14 cellular contexts compared by ENCODE assay signal in the genomic region with DNA sequence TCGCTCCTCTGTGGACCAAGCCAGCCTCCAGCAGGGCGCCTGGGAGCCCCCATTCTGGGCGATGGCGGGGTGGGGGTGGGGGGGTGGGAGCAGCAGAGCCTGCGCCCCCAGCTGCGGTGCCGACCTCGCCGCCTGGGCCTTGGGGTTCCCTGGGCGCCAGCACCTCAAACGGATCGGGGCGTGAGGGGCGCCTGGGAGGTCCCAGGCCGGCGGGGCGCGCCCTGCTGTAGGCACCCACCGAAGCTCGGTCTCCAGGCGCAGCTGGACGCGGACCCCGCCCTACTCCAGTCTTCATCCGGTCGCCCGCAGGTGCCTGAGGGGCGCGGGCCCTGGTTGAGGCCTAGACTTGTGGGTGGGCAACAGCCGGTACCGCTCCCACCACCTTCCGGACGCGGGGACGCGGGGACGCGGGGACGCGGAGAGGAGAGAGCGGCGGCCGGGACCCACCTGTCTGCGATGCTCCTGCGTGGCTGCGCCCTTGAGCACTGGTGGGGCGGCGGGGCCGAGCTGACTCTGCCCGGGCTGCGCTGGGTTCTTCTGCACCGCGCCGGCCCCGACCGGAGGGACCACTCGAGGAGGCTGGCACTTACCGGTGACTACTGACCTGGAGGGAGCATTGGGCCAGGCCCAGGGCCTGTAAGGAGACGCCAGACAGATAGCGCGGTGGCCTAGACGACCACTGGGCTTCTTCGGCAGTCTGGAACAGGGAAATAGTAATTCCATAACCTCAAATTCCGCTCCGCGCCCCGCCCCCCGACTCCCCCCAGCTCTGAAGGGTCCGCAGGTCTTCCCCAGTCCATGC. TPM values are rescaled to one million over a fixed set of nuclear protein-coding genes. Genes with fewer than 3 reads are reported as not detected.
DNase-seq lines count a peak whose midpoint lies in the region; ATAC-seq and TF ChIP-seq lines count a peak whose summit lies in the region.
"Had no signal": no experiment of that assay in that cellular context is flagged by ENCODE, and none has a peak within 500 bp of the region (broad histone marks: within the 10 kb centered on the region; RNA-seq: fewer than 3 reads in every experiment).

No MANE protein-coding gene starts in this region.

- no peaks in the 10 kb centered on the region for H3K9me3 Mint-ChIP-seq in activated naive CD4-positive, alpha-beta T cell treated with anti-CD3 and anti-CD28 coated beads, Interleukin-2, amount 50 U/mL, for 24 hours
- H3K9me3 Mint-ChIP-seq in chondrocyte (ENCODE audit: low read depth) (no peaks in the 10 kb centered on the region), type B pancreatic cell (no peaks in the 10 kb centered on the region)
- no peaks in the 10 kb centered on the region for H3K9me3 Mint-ChIP-seq in naive thymus-derived CD8-positive, alpha-beta T cell
- H3K9me3 Mint-ChIP-seq: neural crest cell had no signal

- H3K36me3 Mint-ChIP-seq in activated naive CD4-positive, alpha-beta T cell treated with anti-CD3 and anti-CD28 coated beads, Interleukin-2, amount 50 U/mL, for 24 hours = no peaks in the 10 kb centered on the region
- H3K36me3 Mint-ChIP-seq in chondrocyte (ENCODE audit: low read depth) (no peaks in the 10 kb centered on the region), type B pancreatic cell (no peaks in the 10 kb centered on the region)
- H3K36me3 Mint-ChIP-seq in naive thymus-derived CD8-positive, alpha-beta T cell = no peaks in the 10 kb centered on the region

- no peak overlapping the region for H3K27ac Mint-ChIP-seq in activated naive CD4-positive, alpha-beta T cell treated with anti-CD3 and anti-CD28 coated beads, Interleukin-2, amount 50 U/mL, for 24 hours
- H3K27ac Mint-ChIP-seq in chondrocyte (ENCODE audit: unreplicated experiment) (no peak overlapping the region), type B pancreatic cell (no peak overlapping the region)
- H3K27ac Mint-ChIP-seq in naive thymus-derived CD8-positive, alpha-beta T cell = no peak overlapping the region

- TF ChIP-seq CTCF in chondrocyte (IDR thresholded peaks at IDR 0.05) = no peak
- TF ChIP-seq CTCF in type B pancreatic cell (conservative IDR thresholded peaks at IDR 0.05) = no peak

- POLR2A ChIA-PET in naive thymus-derived CD8-positive, alpha-beta T cell (lab: Charles Lee) = no interaction called here

- DNase-seq in activated naive CD4-positive, alpha-beta T cell treated with anti-CD3 and anti-CD28 coated beads, Interleukin-2, amount 50 U/mL, for 16 hours = no peak
- DNase-seq in chondrocyte (ENCODE audit: low spot score) = peak; percentile 93
- DNase-seq in naive thymus-derived CD8-positive, alpha-beta T cell = no peak
- DNase-seq in type B pancreatic cell (ENCODE audit: extremely low spot score, unreplicated experiment) = peak; percentile 69
- no peak for DNase-seq in SIG-M5 treated with dmso at 0.1 percent for 504 hours (lab: John Stamatoyannopoulos, UW; ENCODE audit: unreplicated experiment)
- no peak for DNase-seq in GOT3 (lab: John Stamatoyannopoulos, UW)
- DNase-seq: KBM-7; left colon; NCI-H1930; SHP77; stimulated activated CD4-positive, alpha-beta T cell treated with anti-CD3 and anti-CD28 coated beads, Interleukin-12 subunit alpha, Interleukin-12 subunit beta, amount 100 ng/mL, for 4 hours had no signal

- peaks cover 10% of the 10 kb centered on the region for H3K4me1 Mint-ChIP-seq in activated naive CD4-positive, alpha-beta T cell treated with anti-CD3 and anti-CD28 coated beads, Interleukin-2, amount 50 U/mL, for 24 hours
- H3K4me1 Mint-ChIP-seq in chondrocyte (ENCODE audit: low read depth) = peaks cover 3% of the 10 kb centered on the region
- peaks cover 4 to 13% (median 9%) of the 10 kb centered on the region in 4 donors for H3K4me1 Mint-ChIP-seq in naive thymus-derived CD8-positive, alpha-beta T cell
- H3K4me1 Mint-ChIP-seq in type B pancreatic cell (ENCODE audit: unreplicated experiment) = peaks cover 26% of the 10 kb centered on the region

- peak overlapping the region; percentile 38 for H3K4me3 Mint-ChIP-seq in activated naive CD4-positive, alpha-beta T cell treated with anti-CD3 and anti-CD28 coated beads, Interleukin-2, amount 50 U/mL, for 24 hours
- H3K4me3 Mint-ChIP-seq in chondrocyte (ENCODE audit: unreplicated experiment) = no peak overlapping the region
- H3K4me3 Mint-ChIP-seq in naive thymus-derived CD8-positive, alpha-beta T cell = peak overlapping the region in 6 of 10 donors; percentile 48 to 87 (median 70)
- no peak overlapping the region for H3K4me3 Mint-ChIP-seq in type B pancreatic cell
- H3K4me3 Mint-ChIP-seq: neural crest cell had no signal

- H3K27me3 Mint-ChIP-seq in activated naive CD4-positive, alpha-beta T cell treated with anti-CD3 and anti-CD28 coated beads, Interleukin-2, amount 50 U/mL, for 24 hours = peaks cover 31% of the 10 kb centered on the region
- H3K27me3 Mint-ChIP-seq in chondrocyte (ENCODE audit: low read depth) (peaks cover 47% of the 10 kb centered on the region), type B pancreatic cell (peaks cover 74% of the 10 kb centered on the region)
- H3K27me3 Mint-ChIP-seq in naive thymus-derived CD8-positive, alpha-beta T cell = peaks cover 27 to 84% (median 54%) of the 10 kb centered on the region in 5 donors

- peak in 1 of 2 donors; percentile 42 for ATAC-seq in naive thymus-derived CD8-positive, alpha-beta T cell
- no peak for ATAC-seq in HG03457 (IDR thresholded peaks at IDR 0.05; ENCODE audit: unreplicated experiment)
- ATAC-seq: left colon had no signal

RNA-seq across cellular contexts. Expression of a gene that starts 5.5 kb away (rescaled TPM):
- total RNA-seq in chondrocyte = 1.3 to 1.5 TPM in 2 of 3 replicates, not detected in the other
- total RNA-seq in naive thymus-derived CD8-positive, alpha-beta T cell = under 1 TPM; 0.29 to 0.33 TPM
- polyA plus RNA-seq in naive thymus-derived CD8-positive, alpha-beta T cell = not detected
- 1.3 and 4.2 TPM in 2 replicates for total RNA-seq in type B pancreatic cell (ENCODE audit: low replicate concordance)

RNA-seq across cellular contexts. Expression of a gene that starts 21.7 kb away (rescaled TPM):
- total RNA-seq in chondrocyte (0.26 to 0.53 TPM (median 0.37 TPM) in 3 replicates), type B pancreatic cell (ENCODE audit: low replicate concordance) (1.8 and 2.5 TPM in 2 replicates)
- total RNA-seq in naive thymus-derived CD8-positive, alpha-beta T cell = 1 to 10 TPM; 2.3 to 3.0 TPM
- under 1 TPM; 0.20 to 0.42 (median 0.40) TPM for polyA plus RNA-seq in naive thymus-derived CD8-positive, alpha-beta T cell
- total RNA-seq: neural crest cell had no signal

RNA-seq across cellular contexts. Expression of a gene that starts 53.4 kb away (rescaled TPM):
- total RNA-seq in chondrocyte (139 to 162 TPM (median 154 TPM) in 3 replicates), type B pancreatic cell (ENCODE audit: low replicate concordance) (144 and 157 TPM in 2 replicates)
- 10 to 100 TPM; 65.1 to 69.2 TPM for total RNA-seq in naive thymus-derived CD8-positive, alpha-beta T cell
- 100 to 1,000 TPM; 305 to 319 (median 313) TPM for polyA plus RNA-seq in naive thymus-derived CD8-positive, alpha-beta T cell

Comparison
In these comparisons a context has a peak if more than half of its experiments do, and no peak if none do; other contexts are left out.
1. H3K4me3 Mint-ChIP-seq: peak in activated naive CD4-positive, alpha-beta T cell treated with anti-CD3 and anti-CD28 coated beads, Interleukin-2, amount 50 U/mL, for 24 hours (single experiment) and naive thymus-derived CD8-positive, alpha-beta T cell (6 of 10); none in chondrocyte (single experiment) and type B pancreatic cell (single experiment).
2. DNase-seq: peak in chondrocyte (single experiment) and type B pancreatic cell (single experiment); none in activated naive CD4-positive, alpha-beta T cell treated with anti-CD3 and anti-CD28 coated beads, Interleukin-2, amount 50 U/mL, for 16 hours (single experiment), naive thymus-derived CD8-positive, alpha-beta T cell (0 of 10), SIG-M5 treated with dmso at 0.1 percent for 504 hours (single experiment) and GOT3 (single experiment).